ENCODE assay signal across 23 cellular contexts in the genomic region with DNA sequence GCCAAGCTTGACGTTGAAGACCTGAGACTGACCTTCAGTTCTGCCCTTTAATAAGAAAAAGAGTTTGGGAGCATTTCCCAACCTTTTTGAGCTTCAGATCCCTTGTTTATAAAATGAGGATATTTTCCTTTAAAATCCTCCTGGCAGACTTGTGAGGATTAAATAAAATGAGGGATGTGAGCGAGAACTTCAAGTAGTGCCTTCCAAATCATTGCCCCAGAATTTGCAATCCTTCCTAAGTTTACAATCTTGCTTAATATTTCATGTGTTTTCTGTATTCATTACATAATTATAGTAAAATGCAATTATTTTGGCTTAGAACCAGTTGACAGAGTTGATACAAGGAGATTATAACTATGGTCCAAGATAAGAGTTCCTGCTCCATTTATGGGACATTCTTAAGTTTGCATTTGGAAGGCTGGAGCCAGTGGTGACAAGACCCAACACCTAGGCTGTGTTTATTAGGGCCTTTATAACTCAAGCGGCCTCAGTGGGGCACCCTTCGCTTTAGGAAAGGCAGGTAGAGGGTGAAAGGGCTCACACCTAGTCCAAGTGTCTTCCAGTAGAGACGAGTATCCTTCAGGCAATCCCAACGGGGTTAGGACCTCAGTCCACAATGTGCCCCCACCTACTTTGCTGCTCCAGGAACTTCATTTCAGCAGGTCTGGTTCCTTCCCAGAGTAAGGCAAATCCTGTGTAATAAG.
A peak's percentile ranks its signal among the peaks of the same experiment; 100 is the strongest.
DNase-seq lines count a peak whose midpoint lies in the region; TF ChIP-seq lines count a peak whose summit lies in the region.
"Had no signal": no experiment of that assay in that cellular context is flagged by ENCODE, and none has a peak within 500 bp of the region (broad histone marks: within the 10 kb centered on the region; RNA-seq: fewer than 3 reads in every experiment).

No MANE protein-coding gene starts in this region.

- DNase-seq in Caco-2 (peak; percentile 38 to 50), H7 (peak; percentile 15), RPMI8226 (peak; percentile 18), iPS-NIHi7 (ENCODE audit: extremely low spot score) (peak; percentile 65), globus pallidus (ENCODE audit: low spot score) (no peak), tibial nerve (ENCODE audit: low spot score in 2 of 2) (no peak), 8988T (no peak)
- DNase-seq in effector CD4-positive, alpha-beta T cell, result no peak
- DNase-seq: activated CD8-positive, alpha-beta T cell treated with anti-CD3 and anti-CD28 coated beads, Interleukin-2, amount 10 ng/mL, durations not matched to agents 7 days and 5 days; activated naive CD4-positive, alpha-beta T cell treated with anti-CD3 and anti-CD28 coated beads, Interleukin-2, amount 50 U/mL, for 16 hours; activated T-cell treated with anti-CD3 and anti-CD28 coated beads, Interleukin-2, amount 50 U/mL, for 4 hours; EL; islet precursor cell; mesenchymal stem cell; MV-4-11; naive thymus-derived CD8-positive, alpha-beta T cell; NCI-H2107; PC-3; stimulated activated naive B cell treated with anti-CD40 and anti-IgM and Interleukin-4, amounts not matched to agents 10 μg/mL and 1 μg/mL and 100 μg/mL, for 72 hours; T-helper 9 cell; tibial artery had no signal

- H3K4me3 ChIP-seq in Caco-2 (ENCODE audit: low read depth, low read length), result no peak overlapping the region
- H3K4me3 ChIP-seq in H7 (ENCODE audit: insufficient read depth, low read depth, low read length), result no peak overlapping the region
- H3K4me3 ChIP-seq in tibial nerve, result no peak overlapping the region
- H3K4me3 ChIP-seq: ascending aorta, tibial artery had no signal

- H3K27me3 Mint-ChIP-seq in Caco-2 (ENCODE audit: insufficient read depth, unreplicated experiment), result no peaks in the 10 kb centered on the region
- H3K27me3 Mint-ChIP-seq: stimulated activated naive B cell treated with anti-CD40 and anti-IgM and Interleukin-4, amounts not matched to agents 10 μg/mL and 1 μg/mL and 100 μg/mL, for 72 hours had no signal

- intact Hi-C loops in Caco-2 (cut with micrococcal nuclease; ENCODE audit: unreplicated experiment), result no loop called here

- no peak overlapping the region for H3K27ac ChIP-seq in tibial nerve
- H3K27ac ChIP-seq: ascending aorta, parathyroid adenoma, tibial artery had no signal

- H3K27me3 ChIP-seq in Caco-2 (replicated peaks; ENCODE audit: control insufficient read depth, insufficient read depth, low read length) (no peaks in the 10 kb centered on the region), H7 (ENCODE audit: control insufficient read depth, insufficient read depth, low read length) (no peaks in the 10 kb centered on the region), tibial nerve (no peaks in the 10 kb centered on the region)
- H3K27me3 ChIP-seq: ascending aorta, tibial artery had no signal

- H3K36me3 ChIP-seq in Caco-2 (ENCODE audit: control insufficient read depth, insufficient read depth, low read length), result no peaks in the 10 kb centered on the region
- H3K36me3 ChIP-seq in H7 (replicated peaks; ENCODE audit: control insufficient read depth, insufficient read depth, low read length), result no peaks in the 10 kb centered on the region
- H3K36me3 ChIP-seq in tibial nerve, result no peaks in the 10 kb centered on the region
- H3K36me3 ChIP-seq: ascending aorta, tibial artery had no signal

- no peak for TF ChIP-seq POLR2A in tibial nerve (IDR thresholded peaks at IDR 0.05)

- peaks cover 6% of the 10 kb centered on the region for H3K9me3 Mint-ChIP-seq in Caco-2 (ENCODE audit: unreplicated experiment)
- H3K9me3 Mint-ChIP-seq: activated T-cell treated with anti-CD3 and anti-CD28 coated beads, Interleukin-2, amount 50 U/mL, for 4 hours; stimulated activated naive B cell treated with anti-CD40 and anti-IgM and Interleukin-4, amounts not matched to agents 10 μg/mL and 1 μg/mL and 100 μg/mL, for 72 hours had no signal

- CTCF ChIA-PET in Caco-2 (lab: Charles Lee), result no interaction called here

- POLR2A ChIA-PET in Caco-2 (lab: Charles Lee), result no interaction called here

- TF ChIP-seq EP300 in tibial nerve (IDR thresholded peaks at IDR 0.05), result no peak

- no peak overlapping the region for H3K4me3 Mint-ChIP-seq in Caco-2 (ENCODE audit: unreplicated experiment)
- H3K4me3 Mint-ChIP-seq: activated CD8-positive, alpha-beta T cell treated with anti-CD3 and anti-CD28 coated beads, Interleukin-2, amount 10 ng/mL, durations not matched to agents 7 days and 5 days; activated T-cell treated with anti-CD3 and anti-CD28 coated beads, Interleukin-2, amount 50 U/mL, for 4 hours; naive thymus-derived CD8-positive, alpha-beta T cell; stimulated activated naive B cell treated with anti-CD40 and anti-IgM and Interleukin-4, amounts not matched to agents 10 μg/mL and 1 μg/mL and 100 μg/mL, for 72 hours had no signal

- 68 to 72% methylated on average over 6 of the region's 6 CpGs for WGBS in tibial nerve, 2 donors

- H3K4me1 ChIP-seq in Caco-2, result no peaks in the 10 kb centered on the region
- no peaks in the 10 kb centered on the region for H3K4me1 ChIP-seq in tibial nerve
- H3K4me1 ChIP-seq: ascending aorta, parathyroid adenoma had no signal

- H3K36me3 Mint-ChIP-seq in Caco-2 (ENCODE audit: insufficient read depth, unreplicated experiment), result no peaks in the 10 kb centered on the region
- H3K36me3 Mint-ChIP-seq: naive thymus-derived CD8-positive, alpha-beta T cell; stimulated activated naive B cell treated with anti-CD40 and anti-IgM and Interleukin-4, amounts not matched to agents 10 μg/mL and 1 μg/mL and 100 μg/mL, for 72 hours had no signal

- TF ChIP-seq CTCF in Caco-2 (IDR thresholded peaks at IDR 0.05; ENCODE audit: insufficient read depth in 1 of 2, low read depth in 1 of 2, low read length in 1 of 2, severe bottlenecking in 1 of 2, unreplicated experiment in 1 of 2), result no peak
- TF ChIP-seq CTCF in tibial nerve (IDR thresholded peaks at IDR 0.05), result no peak

- no TSS peak for BruUV-seq in Caco-2 (replicated peaks; lab: Mats Ljungman, UMichigan)

- H3K27ac Mint-ChIP-seq in Caco-2 (ENCODE audit: unreplicated experiment), result no peak overlapping the region
- H3K27ac Mint-ChIP-seq: activated CD8-positive, alpha-beta T cell treated with anti-CD3 and anti-CD28 coated beads, Interleukin-2, amount 10 ng/mL, durations not matched to agents 7 days and 5 days; naive thymus-derived CD8-positive, alpha-beta T cell; stimulated activated naive B cell treated with anti-CD40 and anti-IgM and Interleukin-4, amounts not matched to agents 10 μg/mL and 1 μg/mL and 100 μg/mL, for 72 hours had no signal

- no peaks in the 10 kb centered on the region for H3K4me1 Mint-ChIP-seq in Caco-2 (ENCODE audit: low read depth, unreplicated experiment)
- H3K4me1 Mint-ChIP-seq: naive thymus-derived CD8-positive, alpha-beta T cell; stimulated activated naive B cell treated with anti-CD40 and anti-IgM and Interleukin-4, amounts not matched to agents 10 μg/mL and 1 μg/mL and 100 μg/mL, for 72 hours had no signal

- no peaks in the 10 kb centered on the region for H3K9me3 ChIP-seq in Caco-2
- H3K9me3 ChIP-seq in tibial nerve, result peaks cover 0 to 15% (median 0%) of the 10 kb centered on the region in 4 donors
- H3K9me3 ChIP-seq: ascending aorta had no signal

Comparison
In these comparisons a context has a peak if more than half of its experiments do, and no peak if none do; other contexts are left out.
1. DNase-seq: peak in Caco-2 (2 of 2), H7 (single experiment), RPMI8226 (single experiment) and iPS-NIHi7 (single experiment); none in globus pallidus (single experiment), tibial nerve (0 of 2), 8988T (single experiment) and effector CD4-positive, alpha-beta T cell (single experiment).